ENCODE assay signal across 18 cellular contexts in genomic region chr11:69965821-69966582, GRCh38.
"Had no signal": no experiment of that assay in that cellular context is flagged by ENCODE, and none has a peak within 500 bp of the region (broad histone marks: within the 10 kb centered on the region; RNA-seq: fewer than 3 reads in every experiment).

No MANE protein-coding gene starts in this region.

- H3K4me3 Mint-ChIP-seq: activated CD8-positive, alpha-beta memory T cell treated with anti-CD3 and anti-CD28 coated beads, Interleukin-2, amount 10 ng/mL, durations not matched to agents 7 days and 5 days; activated naive CD8-positive, alpha-beta T cell; activated T-cell treated with anti-CD3 and anti-CD28 coated beads, Interleukin-2, amount 50 U/mL, for 4 hours; brain; central memory CD8-positive, alpha-beta T cell; dendritic cell treated with granulocyte-macrophage colony-stimulating factor and Interleukin-4, amounts not matched to agents 40 ng/mL and 50 ng/mL, for 4 days; effector memory CD8-positive, alpha-beta T cell; natural killer cell; stimulated activated naive B cell treated with anti-CD40 and anti-IgM and Interleukin-4, amounts not matched to agents 10 μg/mL and 1 μg/mL and 100 μg/mL, for 72 hours had no signal

- H3K27ac ChIP-seq: psoas muscle had no signal

- H3K36me3 Mint-ChIP-seq: activated CD8-positive, alpha-beta memory T cell treated with anti-CD3 and anti-CD28 coated beads, Interleukin-2, amount 10 ng/mL, durations not matched to agents 7 days and 5 days; brain; natural killer cell had no signal

- H3K4me1 Mint-ChIP-seq: natural killer cell had no signal

- H3K27me3 Mint-ChIP-seq: activated CD8-positive, alpha-beta memory T cell treated with anti-CD3 and anti-CD28 coated beads, Interleukin-2, amount 10 ng/mL, durations not matched to agents 7 days and 5 days; stimulated activated naive B cell treated with anti-CD40 and anti-IgM and Interleukin-4, amounts not matched to agents 10 μg/mL and 1 μg/mL and 100 μg/mL, for 72 hours had no signal

- DNase-seq: activated CD4-positive, alpha-beta T cell treated with anti-CD3 and anti-CD28 coated beads, Interleukin-2, amount 50 U/mL, for 4 hours; activated CD8-positive, alpha-beta memory T cell treated with anti-CD3 and anti-CD28 coated beads, Interleukin-2, amount 10 ng/mL, durations not matched to agents 7 days and 5 days; activated gamma-delta T cell; activated T-cell treated with anti-CD3 and anti-CD28 coated beads, Interleukin-2, amount 50 U/mL, for 4 hours; amygdala; effector memory CD8-positive, alpha-beta T cell; natural killer cell; occipital lobe; psoas muscle; stimulated activated CD4-positive, alpha-beta T cell treated with anti-CD3 and anti-CD28 coated beads, Interleukin-2, amount 100 ng/mL, for 24 hours; stimulated activated naive B cell treated with anti-CD40 and anti-IgM and Interleukin-4, amounts not matched to agents 10 μg/mL and 1 μg/mL and 100 μg/mL, for 72 hours; trophoblast cell had no signal

- H3K9me3 Mint-ChIP-seq: activated T-cell treated with anti-CD3 and anti-CD28 coated beads, Interleukin-2, amount 50 U/mL, for 4 hours; central memory CD8-positive, alpha-beta T cell; effector memory CD8-positive, alpha-beta T cell; natural killer cell had no signal

- H3K27ac Mint-ChIP-seq: activated CD8-positive, alpha-beta memory T cell treated with anti-CD3 and anti-CD28 coated beads, Interleukin-2, amount 10 ng/mL, durations not matched to agents 7 days and 5 days; activated naive CD8-positive, alpha-beta T cell; brain; dendritic cell treated with granulocyte-macrophage colony-stimulating factor and Interleukin-4, amounts not matched to agents 40 ng/mL and 50 ng/mL, for 4 days; effector memory CD8-positive, alpha-beta T cell; natural killer cell; stimulated activated naive B cell treated with anti-CD40 and anti-IgM and Interleukin-4, amounts not matched to agents 10 μg/mL and 1 μg/mL and 100 μg/mL, for 72 hours had no signal

- H3K4me3 ChIP-seq: lung, psoas muscle had no signal

- H3K4me1 ChIP-seq: psoas muscle had no signal

- ATAC-seq: activated CD8-positive, alpha-beta memory T cell treated with anti-CD3 and anti-CD28 coated beads, Interleukin-2, amount 10 ng/mL, durations not matched to agents 7 days and 5 days; activated T-cell treated with anti-CD3 and anti-CD28 coated beads, Interleukin-2, amount 50 U/mL, for 4 hours; effector memory CD8-positive, alpha-beta T cell; natural killer cell; psoas muscle; sciatic nerve; stimulated activated naive B cell treated with anti-CD40 and anti-IgM and Interleukin-4, amounts not matched to agents 10 μg/mL and 1 μg/mL and 100 μg/mL, for 72 hours had no signal

- H3K9me3 ChIP-seq: psoas muscle had no signal
